Comparison of ENCODE assay signal across 10 cellular contexts in genomic region chr17:981292-981658, GRCh38. TPM values are rescaled to one million over a fixed set of nuclear protein-coding genes. Genes with fewer than 3 reads are reported as not detected.
DNase-seq lines count a peak whose midpoint lies in the region; TF ChIP-seq lines count a peak whose summit lies in the region.
"Had no signal": no experiment of that assay in that cellular context is flagged by ENCODE, and none has a peak within 500 bp of the region (broad histone marks: within the 10 kb centered on the region; RNA-seq: fewer than 3 reads in every experiment).

No MANE protein-coding gene starts in this region.

- DNase-seq in activated CD4-positive, alpha-beta T cell treated with anti-CD3 and anti-CD28 coated beads, Interleukin-2, amount 10 ng/mL, durations not matched to agents 7 days and 5 days = no peak
- DNase-seq in activated CD4-positive, alpha-beta T cell treated with anti-CD3 and anti-CD28 coated beads, Interleukin-2, amount 50 U/mL, for 4 hours = no peak
- DNase-seq in MM.1S = no peak
- no peak for DNase-seq in caudate nucleus (lab: John Stamatoyannopoulos, UW)
- no peak for DNase-seq in superior temporal gyrus (ENCODE audit: extremely low spot score)
- DNase-seq in retina = no peak
- no peak for DNase-seq in SKM-1 (lab: John Stamatoyannopoulos, UW; ENCODE audit: unreplicated experiment)

- H3K9me2 ChIP-seq in MM.1S (replicated peaks; ENCODE audit: insufficient read depth, low read length) = no peaks in the 10 kb centered on the region

- POLR2A ChIA-PET in activated CD4-positive, alpha-beta T cell treated with anti-CD3 and anti-CD28 coated beads, Interleukin-2, amount 10 ng/mL, durations not matched to agents 7 days and 5 days (lab: Charles Lee) = interaction anchor here (0.6 to 0.9 kb wide), 2 partner anchors 15 to 185 kb away, joined by 3 read pairs; partner anchors contain the start of gene TIMM22

- H4K20me1 ChIP-seq in MM.1S (ENCODE audit: insufficient read depth, low read length) = no peaks in the 10 kb centered on the region

- H3K79me2 ChIP-seq in MM.1S (ENCODE audit: low read length) = no peaks in the 10 kb centered on the region

- H2AFZ ChIP-seq in MM.1S (ENCODE audit: low read length) (peak overlapping the region; percentile 54), neuron (ENCODE audit: low read depth, low read length) (no peak overlapping the region)

- H3K36me3 Mint-ChIP-seq in activated CD4-positive, alpha-beta T cell treated with anti-CD3 and anti-CD28 coated beads, Interleukin-2, amount 10 ng/mL, durations not matched to agents 7 days and 5 days (ENCODE audit: low read depth) = peaks cover 2% of the 10 kb centered on the region

- H3F3A ChIP-seq in MM.1S (ENCODE audit: insufficient read depth, low read length) = 0 out of 2 replicates have a peak, but pooled peaks cover 4% of the 10 kb centered on the region

- peaks cover 4% of the 10 kb centered on the region; the same call in 1 of the 2 replicates for H3K4me1 ChIP-seq in MM.1S (ENCODE audit: low read length)
- H3K4me1 ChIP-seq in neuron (ENCODE audit: insufficient read depth, low read length) = peaks cover 22% of the 10 kb centered on the region

- H3K4me2 ChIP-seq in MM.1S (ENCODE audit: low read depth, low read length) = peak overlapping the region; percentile 76; the same call in 1 of the 2 replicates

- no peak for TF ChIP-seq CTCF in MM.1S (IDR thresholded peaks at IDR 0.05; ENCODE audit: low read length)

- H3K27ac ChIP-seq in MM.1S (ENCODE audit: low read length) (no peak overlapping the region), caudate nucleus (ENCODE audit: low read depth, low read length) (peak overlapping the region; percentile 49)
- H3K27ac ChIP-seq: thoracic aorta had no signal

- peak overlapping the region; percentile 65 for H3K4me3 Mint-ChIP-seq in activated CD4-positive, alpha-beta T cell treated with anti-CD3 and anti-CD28 coated beads, Interleukin-2, amount 10 ng/mL, durations not matched to agents 7 days and 5 days

- H3K27me3 Mint-ChIP-seq in activated CD4-positive, alpha-beta T cell treated with anti-CD3 and anti-CD28 coated beads, Interleukin-2, amount 10 ng/mL, durations not matched to agents 7 days and 5 days = peaks cover 21% of the 10 kb centered on the region

- H3K27me3 ChIP-seq in MM.1S (replicated peaks; ENCODE audit: insufficient read depth, low read length) (peaks cover 54% of the 10 kb centered on the region), neuron (ENCODE audit: insufficient read depth, low read length) (no peaks in the 10 kb centered on the region)
- H3K27me3 ChIP-seq: pancreas had no signal

- H3K36me3 ChIP-seq in MM.1S (replicated peaks; ENCODE audit: insufficient read depth, low read length) (no peaks in the 10 kb centered on the region), neuron (ENCODE audit: insufficient read depth, low read length) (no peaks in the 10 kb centered on the region)
- H3K36me3 ChIP-seq: pancreas, thoracic aorta had no signal

- H3K27ac Mint-ChIP-seq in activated CD4-positive, alpha-beta T cell treated with anti-CD3 and anti-CD28 coated beads, Interleukin-2, amount 10 ng/mL, durations not matched to agents 7 days and 5 days = no peak overlapping the region

- CTCF ChIA-PET in activated CD4-positive, alpha-beta T cell treated with anti-CD3 and anti-CD28 coated beads, Interleukin-2, amount 10 ng/mL, durations not matched to agents 7 days and 5 days (lab: Charles Lee) = interaction anchor here (0.7 to 4.3 kb wide), 22 partner anchors 9 to 575 kb away, joined by 3 to 31 read pairs (median 3); partner anchors contain the start of genes GLOD4, MRM3 and TIMM22

- H3K9me3 Mint-ChIP-seq in activated CD4-positive, alpha-beta T cell treated with anti-CD3 and anti-CD28 coated beads, Interleukin-2, amount 10 ng/mL, durations not matched to agents 7 days and 5 days = no peaks in the 10 kb centered on the region

- H3K4me3 ChIP-seq in MM.1S (ENCODE audit: low read length) (no peak overlapping the region), neuron (ENCODE audit: low read length) (peak overlapping the region; percentile 4)

- H3K4me1 Mint-ChIP-seq in activated CD4-positive, alpha-beta T cell treated with anti-CD3 and anti-CD28 coated beads, Interleukin-2, amount 10 ng/mL, durations not matched to agents 7 days and 5 days = peaks cover 18% of the 10 kb centered on the region

- H3K9me3 ChIP-seq in MM.1S (replicated peaks; ENCODE audit: insufficient read depth, low read length) (no peaks in the 10 kb centered on the region), neuron (ENCODE audit: low read length) (no peaks in the 10 kb centered on the region)
- H3K9me3 ChIP-seq: pancreas, thoracic aorta had no signal

- H3K9ac ChIP-seq in MM.1S (ENCODE audit: low read length) = no peak overlapping the region

RNA-seq across cellular contexts. Expression of gene NXN, which starts 1.7 kb away (rescaled TPM):
- total RNA-seq in activated CD4-positive, alpha-beta T cell treated with anti-CD3 and anti-CD28 coated beads, Interleukin-2, amount 10 ng/mL, durations not matched to agents 7 days and 5 days = under 1 TPM; 0.22 to 0.65 TPM

RNA-seq across cellular contexts. Expression of gene TIMM22, which starts 15.7 kb away (rescaled TPM):
- total RNA-seq in activated CD4-positive, alpha-beta T cell treated with anti-CD3 and anti-CD28 coated beads, Interleukin-2, amount 10 ng/mL, durations not matched to agents 7 days and 5 days = 1 to 10 TPM; 8.4 to 9.2 TPM
